8 cellular contexts compared by ENCODE assay signal in the genomic region with DNA sequence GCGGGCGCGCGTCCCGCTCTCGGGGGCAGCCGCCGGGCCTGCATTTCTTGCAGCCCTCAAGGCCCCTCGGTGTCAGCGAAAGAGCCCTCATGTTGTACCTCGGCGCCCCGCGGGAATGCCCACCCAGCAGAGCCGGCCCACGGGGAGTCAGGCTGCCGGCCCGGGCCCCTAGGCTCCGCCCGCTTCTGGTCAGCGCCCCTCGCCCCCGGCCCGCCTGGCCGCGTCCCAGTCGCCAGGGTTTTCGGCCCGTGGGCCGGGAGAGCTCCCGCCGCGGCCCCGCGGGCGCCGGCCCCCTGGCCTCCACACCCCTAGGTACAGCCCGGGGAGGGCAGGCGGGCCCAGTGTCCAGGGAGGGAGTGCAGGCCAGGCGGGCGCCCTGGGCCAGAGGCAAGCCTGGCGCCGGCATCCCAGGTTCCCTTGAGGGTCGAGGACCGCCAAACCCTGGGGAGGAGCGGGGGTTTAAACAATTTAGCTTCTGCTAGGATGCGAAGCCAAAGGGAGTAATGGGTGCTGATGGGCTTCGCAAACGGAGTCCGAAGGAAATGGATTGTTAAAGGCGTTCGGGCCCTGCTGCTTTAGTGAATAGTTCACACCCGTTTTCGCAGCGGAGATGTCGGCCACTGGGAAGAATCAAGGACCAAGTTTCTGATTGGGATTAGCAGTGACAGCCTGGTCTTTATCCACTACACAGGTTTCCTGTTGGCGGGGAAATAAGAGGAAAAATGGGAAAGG. TPM values are rescaled to one million over a fixed set of nuclear protein-coding genes. Genes with fewer than 3 reads are reported as not detected.
A peak's percentile ranks its signal among the peaks of the same experiment; 100 is the strongest.
DNase-seq lines count a peak whose midpoint lies in the region; ATAC-seq and TF ChIP-seq lines count a peak whose summit lies in the region.

No MANE protein-coding gene starts in this region.

- peaks cover 10% of the 10 kb centered on the region; the same call in 1 of the 2 replicates for H3F3A ChIP-seq in SU-DHL-6 (ENCODE audit: insufficient read depth)

- H3K27me3 ChIP-seq in GM06990 (replicated peaks; ENCODE audit: control insufficient read depth, insufficient read depth, low read length) (no peaks in the 10 kb centered on the region), SU-DHL-6 (ENCODE audit: low read length) (no peaks in the 10 kb centered on the region), heart left ventricle (peaks cover 23 to 58% (median 35%) of the 10 kb centered on the region in 9 donors), prostate gland (replicated peaks; ENCODE audit: insufficient read depth) (peaks cover 24% of the 10 kb centered on the region)

- no peak overlapping the region for H3K27ac ChIP-seq in SU-DHL-6 (ENCODE audit: low read depth, low read length)
- peak overlapping the region in 4 of 12 donors; percentile 20 to 80 (median 54) for H3K27ac ChIP-seq in heart left ventricle
- H3K27ac ChIP-seq in prostate gland = no peak overlapping the region

- H3K9me3 ChIP-seq in SU-DHL-6 (ENCODE audit: insufficient read depth, low read length) = no peaks in the 10 kb centered on the region
- no peaks in the 10 kb centered on the region for H3K9me3 ChIP-seq in heart left ventricle
- H3K9me3 ChIP-seq in prostate gland = no peaks in the 10 kb centered on the region

- H3K4me3 ChIP-seq in GM06990 (replicated peaks; ENCODE audit: low read depth, low read length) (peak overlapping the region; percentile 58), SU-DHL-6 (ENCODE audit: insufficient read depth, low read length, poor library complexity, severe bottlenecking) (peak overlapping the region; percentile 64), heart left ventricle (peak overlapping the region; percentile 45 to 73 (median 61)), prostate gland (peak overlapping the region; percentile 41 to 48)

- H3K4me1 ChIP-seq in heart left ventricle = peaks cover 0 to 35% (median 8%) of the 10 kb centered on the region in 12 donors
- no peaks in the 10 kb centered on the region for H3K4me1 ChIP-seq in prostate gland (replicated peaks)

- TF ChIP-seq CTCF in GM06990 (IDR thresholded peaks at IDR 0.05; ENCODE audit: insufficient read depth, low read length, poor library complexity, severe bottlenecking) (no peak), SU-DHL-6 (IDR thresholded peaks at IDR 0.05; ENCODE audit: insufficient read depth, low read length, poor library complexity, severe bottlenecking) (no peak), heart left ventricle (IDR thresholded peaks at IDR 0.05) (no peak), prostate gland (IDR thresholded peaks at IDR 0.05) (no peak)

- peak overlapping the region; percentile 72 for H3K4me2 ChIP-seq in SU-DHL-6 (ENCODE audit: low read depth, low read length, poor library complexity, severe bottlenecking)

- H3K79me2 ChIP-seq in SU-DHL-6 (ENCODE audit: insufficient read depth, low read length) = no peaks in the 10 kb centered on the region

- H3K36me3 ChIP-seq in GM06990 (ENCODE audit: control insufficient read depth, insufficient read depth, low read length) (no peaks in the 10 kb centered on the region), SU-DHL-6 (ENCODE audit: low read length) (no peaks in the 10 kb centered on the region), heart left ventricle (no peaks in the 10 kb centered on the region), prostate gland (no peaks in the 10 kb centered on the region)

- ATAC-seq in heart left ventricle = peak in 2 of 4 donors; percentile 49 to 56

- DNase-seq in GM06990 (ENCODE audit: extremely low read depth, insufficient read length) (no peak), heart left ventricle (peak in 3 of 5 donors; percentile 12 to 67 (median 26)), prostate gland (ENCODE audit: low spot score) (no peak), NCI-H2196 treated with DMSO at 0.1 percent for 48 hours (lab: John Stamatoyannopoulos, UW; ENCODE audit: unreplicated experiment) (no peak), NCI-H1105 (lab: John Stamatoyannopoulos, UW) (no peak), 8988T (no peak)
- DNase-seq in stimulated activated CD4-positive, alpha-beta T cell treated with anti-CD3 and anti-CD28 coated beads, Interleukin-4, amount 100 ng/mL, for 24 hours = no peak

- whole genome bisulfite sequencing in heart left ventricle, 4 donors = 5 to 31% (median 10%) methylated on average over 11 to 57 of the region's 57 CpGs
- 12% methylated on average over 34 of the region's 57 CpGs for WGBS in prostate gland

- intact Hi-C loops in heart left ventricle (cut with DNase I) = loop anchor here in 1 of 10 donors (5.0 kb wide), 1 partner anchor 48 kb away; no protein-coding TSS in a partner anchor
- intact Hi-C loops in prostate gland (cut with DNase I) = no loop called here

- peak overlapping the region; percentile 50 for H3K9ac ChIP-seq in SU-DHL-6 (ENCODE audit: low read length)

- H2AFZ ChIP-seq in SU-DHL-6 (ENCODE audit: low read depth, low read length, severe bottlenecking) = peak overlapping the region; percentile 44

- TF ChIP-seq POLR2A in heart left ventricle (IDR thresholded peaks at IDR 0.05) (no peak), prostate gland (IDR thresholded peaks at IDR 0.05) (no peak)

- no peaks in the 10 kb centered on the region for H4K20me1 ChIP-seq in SU-DHL-6 (ENCODE audit: low read depth, low read length)

- no peaks in the 10 kb centered on the region for H3K9me2 ChIP-seq in SU-DHL-6 (replicated peaks; ENCODE audit: insufficient read depth, low read length)

RNA-seq across cellular contexts. Expression of gene KCNA3, which starts 0.5 kb away (rescaled TPM):
- 1 to 10 TPM in 2 of 9 donors, under 1 TPM in 7; 0.14 to 2.3 (median 0.54) TPM for total RNA-seq in heart left ventricle
- polyA plus RNA-seq in heart left ventricle = under 1 TPM in 1 of 2 donors, not detected in 1; 0.06 TPM
- under 1 TPM; 0.62 to 0.91 TPM for total RNA-seq in prostate gland

Comparison
In these comparisons a context has a peak if more than half of its experiments do, and no peak if none do; other contexts are left out.
1. DNase-seq: peak in heart left ventricle (3 of 5); none in GM06990 (single experiment), prostate gland (single experiment), NCI-H2196 treated with DMSO at 0.1 percent for 48 hours (single experiment), NCI-H1105 (single experiment), stimulated activated CD4-positive, alpha-beta T cell treated with anti-CD3 and anti-CD28 coated beads, Interleukin-4, amount 100 ng/mL, for 24 hours (single experiment) and 8988T (single experiment).
2. Peak in every context shown above with its lines, with median percentiles within 50 percentile points of each other: H3K4me3 ChIP-seq.